8 cellular contexts compared by ENCODE assay signal in genomic region chr3:88151358-88151757, GRCh38. TPM values are rescaled to one million over a fixed set of nuclear protein-coding genes. Genes with fewer than 3 reads are reported as not detected.
DNase-seq lines count a peak whose midpoint lies in the region; ATAC-seq and TF ChIP-seq lines count a peak whose summit lies in the region.

No MANE protein-coding gene starts in this region.

- H3K9me2 ChIP-seq in hepatocyte (replicated peaks; ENCODE audit: insufficient read depth) = no peaks in the 10 kb centered on the region

- peak; percentile 11 to 17 for ATAC-seq in activated T-cell treated with anti-CD3 and anti-CD28 coated beads, Interleukin-2, amount 50 U/mL, for 4 hours
- ATAC-seq in thoracic aorta (ENCODE audit: insufficient number of reproducible peaks, low FRiP score, low read depth) = no peak
- no peak for ATAC-seq in GM21619 (IDR thresholded peaks at IDR 0.05; ENCODE audit: unreplicated experiment)

- H3K9me3 Mint-ChIP-seq in activated T-cell treated with anti-CD3 and anti-CD28 coated beads, Interleukin-2, amount 50 U/mL, for 4 hours = no peaks in the 10 kb centered on the region
- no peaks in the 10 kb centered on the region for H3K9me3 Mint-ChIP-seq in activated CD4-positive, alpha-beta memory T cell treated with anti-CD3 and anti-CD28 coated beads for 36 hours

- no peaks in the 10 kb centered on the region for H3K27me3 ChIP-seq in hepatocyte
- no peaks in the 10 kb centered on the region for H3K27me3 ChIP-seq in thoracic aorta (replicated peaks; ENCODE audit: insufficient read depth)
- no peaks in the 10 kb centered on the region for H3K27me3 ChIP-seq in WERI-Rb-1 (ENCODE audit: insufficient read depth, low read depth, severe bottlenecking)

- H3K36me3 ChIP-seq in hepatocyte (replicated peaks; ENCODE audit: insufficient read depth, low read depth) (no peaks in the 10 kb centered on the region), thoracic aorta (peaks cover 11% of the 10 kb centered on the region), WERI-Rb-1 (peaks cover 32% of the 10 kb centered on the region)

- H3K27me3 Mint-ChIP-seq in activated T-cell treated with anti-CD3 and anti-CD28 coated beads, Interleukin-2, amount 50 U/mL, for 4 hours (ENCODE audit: low read depth) = no peaks in the 10 kb centered on the region
- no peaks in the 10 kb centered on the region for H3K27me3 Mint-ChIP-seq in activated CD4-positive, alpha-beta memory T cell treated with anti-CD3 and anti-CD28 coated beads for 36 hours

- DNase-seq in activated T-cell treated with anti-CD3 and anti-CD28 coated beads, Interleukin-2, amount 50 U/mL, for 4 hours = no peak
- DNase-seq in activated T-cell treated with anti-CD3 and anti-CD28 coated beads, Interleukin-2, amount 50 U/mL, for 1 hour = no peak
- no peak for DNase-seq in activated CD4-positive, alpha-beta memory T cell treated with anti-CD3 and anti-CD28 coated beads for 36 hours
- DNase-seq in hepatocyte (ENCODE audit: low spot score) (no peak), thoracic aorta (ENCODE audit: low spot score) (no peak), WERI-Rb-1 (no peak)
- DNase-seq in stimulated activated CD4-positive, alpha-beta T cell treated with anti-CD3 and anti-CD28 coated beads, Interleukin-2, amount 100 ng/mL, for 24 hours = no peak

- peaks cover 16% of the 10 kb centered on the region for H3K36me3 Mint-ChIP-seq in activated T-cell treated with anti-CD3 and anti-CD28 coated beads, Interleukin-2, amount 50 U/mL, for 4 hours (ENCODE audit: insufficient read depth)
- peaks cover 25% of the 10 kb centered on the region for H3K36me3 Mint-ChIP-seq in activated CD4-positive, alpha-beta memory T cell treated with anti-CD3 and anti-CD28 coated beads for 36 hours

- H3K4me3 ChIP-seq in hepatocyte = peak overlapping the region; percentile 52
- H3K4me3 ChIP-seq in thoracic aorta = peak overlapping the region; percentile 90
- no peak overlapping the region; the same call in 1 of the 2 replicates for H3K4me3 ChIP-seq in WERI-Rb-1 (ENCODE audit: low read depth, low read length)

- peak overlapping the region; percentile 79 for H3K4me2 ChIP-seq in hepatocyte

- H3K4me3 Mint-ChIP-seq in activated T-cell treated with anti-CD3 and anti-CD28 coated beads, Interleukin-2, amount 50 U/mL, for 4 hours = peak overlapping the region; percentile 96
- H3K4me3 Mint-ChIP-seq in activated CD4-positive, alpha-beta memory T cell treated with anti-CD3 and anti-CD28 coated beads for 36 hours = peak overlapping the region; percentile 96

- TF ChIP-seq CTCF in hepatocyte (IDR thresholded peaks at IDR 0.05; ENCODE audit: poor library complexity) (no peak), thoracic aorta (IDR thresholded peaks at IDR 0.05) (no peak), WERI-Rb-1 (IDR thresholded peaks at IDR 0.05; ENCODE audit: low read depth, low read length) (no peak)

- no peaks in the 10 kb centered on the region for H3K9me3 ChIP-seq in hepatocyte (ENCODE audit: low read depth)
- H3K9me3 ChIP-seq in thoracic aorta = no peaks in the 10 kb centered on the region
- no peaks in the 10 kb centered on the region for H3K9me3 ChIP-seq in WERI-Rb-1 (ENCODE audit: severe bottlenecking)

- no peak overlapping the region for H2AFZ ChIP-seq in hepatocyte

- 55% methylated on average over 4 of the region's 4 CpGs for WGBS in hepatocyte (ENCODE audit: low lambda C conversion rate, missing lambda C conversion rate)

- H4K20me1 ChIP-seq in hepatocyte (ENCODE audit: insufficient read depth, poor library complexity, severe bottlenecking) = peaks cover 8% of the 10 kb centered on the region

- H3K4me1 ChIP-seq in hepatocyte (ENCODE audit: insufficient read depth) (no peaks in the 10 kb centered on the region), thoracic aorta (ENCODE audit: control insufficient read depth in 1 of 2, low read depth in 2 of 2) (peaks cover 17 to 30% of the 10 kb centered on the region in 2 donors)

- intact Hi-C loops in activated CD4-positive, alpha-beta memory T cell treated with anti-CD3 and anti-CD28 coated beads for 36 hours (cut with micrococcal nuclease) = loop anchor here (1.0 to 2.0 kb wide), 2 partner anchors 19 to 818 kb away; no protein-coding TSS in a partner anchor

- H3K27ac Mint-ChIP-seq in activated CD4-positive, alpha-beta memory T cell treated with anti-CD3 and anti-CD28 coated beads for 36 hours = peak overlapping the region; percentile 99

- H3K79me2 ChIP-seq in hepatocyte = peaks cover 73% of the 10 kb centered on the region

- H3K27ac ChIP-seq in hepatocyte (no peak overlapping the region), thoracic aorta (no peak overlapping the region), WERI-Rb-1 (no peak overlapping the region)

- CTCF ChIA-PET in activated CD4-positive, alpha-beta memory T cell treated with anti-CD3 and anti-CD28 coated beads for 36 hours (lab: Charles Lee) = interaction anchor here (1.0 to 4.5 kb wide), 3 partner anchors 17 to 38 kb away, joined by 3 to 19 read pairs (median 4); no protein-coding TSS in a partner anchor

- POLR2A ChIA-PET in activated CD4-positive, alpha-beta memory T cell treated with anti-CD3 and anti-CD28 coated beads for 36 hours (lab: Charles Lee) = interaction anchor here (4.1 kb wide), 1 partner anchor 92 kb away, joined by 35 read pairs; the partner anchor contains the start of genes CGGBP1 and ZNF654

- peaks cover 31% of the 10 kb centered on the region for H3K4me1 Mint-ChIP-seq in activated T-cell treated with anti-CD3 and anti-CD28 coated beads, Interleukin-2, amount 50 U/mL, for 4 hours (ENCODE audit: low read depth)
- H3K4me1 Mint-ChIP-seq in activated CD4-positive, alpha-beta memory T cell treated with anti-CD3 and anti-CD28 coated beads for 36 hours (ENCODE audit: low read depth) = peaks cover 38% of the 10 kb centered on the region

RNA-seq across cellular contexts. Expression of gene C3orf38, which starts 1.6 kb away (rescaled TPM):
- total RNA-seq in activated T-cell treated with anti-CD3 and anti-CD28 coated beads, Interleukin-2, amount 50 U/mL, for 4 hours = 10 to 100 TPM; 18.3 to 25.4 (median 23.8) TPM
- total RNA-seq in activated CD4-positive, alpha-beta memory T cell treated with anti-CD3 and anti-CD28 coated beads for 36 hours = 10 to 100 TPM; 25.1 to 25.8 TPM
- total RNA-seq in hepatocyte (27.5 and 35.5 TPM in 2 replicates), thoracic aorta (10 to 100 TPM; 20.8 to 32.2 TPM)
- polyA plus RNA-seq in hepatocyte = 15.3 and 21.8 TPM in 2 replicates

Comparison
In these comparisons a context has a peak if more than half of its experiments do, and no peak if none do; other contexts are left out.
1. ATAC-seq: peak in activated T-cell treated with anti-CD3 and anti-CD28 coated beads, Interleukin-2, amount 50 U/mL, for 4 hours (2 of 2); none in thoracic aorta (single experiment) and GM21619 (single experiment).